ENCODE assay signal across 8 cellular contexts in the genomic region with DNA sequence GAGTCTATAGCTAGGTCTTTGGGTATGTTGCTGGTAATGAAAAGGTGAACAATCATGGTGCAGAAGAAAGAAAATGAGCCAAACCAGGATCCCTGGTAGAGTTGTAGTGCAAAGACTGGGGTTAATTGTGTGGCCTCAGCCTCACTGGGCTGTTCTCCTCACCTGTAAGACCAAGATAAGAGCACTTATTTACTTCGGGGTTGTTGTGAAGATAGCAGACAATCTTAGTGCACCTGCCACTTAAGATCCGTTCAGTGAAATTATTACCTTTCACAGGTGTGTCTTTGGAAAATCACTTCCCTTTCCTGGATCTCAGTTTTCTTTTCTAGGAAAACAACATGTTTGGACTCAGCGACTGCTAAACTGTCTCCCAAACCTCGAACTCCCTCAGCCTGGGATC. TPM values are rescaled to one million over a fixed set of nuclear protein-coding genes. Genes with fewer than 3 reads are reported as not detected.
DNase-seq lines count a peak whose midpoint lies in the region; ATAC-seq lines count a peak whose summit lies in the region.

No MANE protein-coding gene starts in this region.

- H3K9ac ChIP-seq in iPS-20b (ENCODE audit: low read depth, low read length) = peak overlapping the region; percentile 79; the same call in 1 of the 2 replicates
- peak overlapping the region; percentile 90 to 93 for H3K9ac ChIP-seq in stomach smooth muscle (ENCODE audit: low read length in 2 of 2)

- no peak for ATAC-seq in GM19328 (IDR thresholded peaks at IDR 0.05; ENCODE audit: unreplicated experiment)

- CTCF ChIA-PET in activated CD4-positive, alpha-beta memory T cell treated with anti-CD3 and anti-CD28 coated beads, Interleukin-2, amount 10 ng/mL, durations not matched to agents 7 days and 5 days (lab: Charles Lee) = interaction anchor here (1.2 to 2.0 kb wide), 2 partner anchors 353 to 404 kb away, joined by 3 to 5 read pairs; no protein-coding TSS in a partner anchor

- POLR2A ChIA-PET in activated CD4-positive, alpha-beta memory T cell treated with anti-CD3 and anti-CD28 coated beads, Interleukin-2, amount 10 ng/mL, durations not matched to agents 7 days and 5 days (lab: Charles Lee) = interaction anchor here (0.7 to 2.2 kb wide), 7 partner anchors 13 to 514 kb away, joined by 3 to 11 read pairs (median 4); a partner anchor contains a TSS

- H3K36me3 ChIP-seq in iPS-20b (ENCODE audit: insufficient read depth, low read depth, low read length) (no peaks in the 10 kb centered on the region), stomach smooth muscle (ENCODE audit: control insufficient read depth in 2 of 2, insufficient read depth in 2 of 2, low read length in 2 of 2) (no peaks in the 10 kb centered on the region)

- DNase-seq in NCI-H510A treated with DMSO at 0.1 percent for 48 hours (lab: John Stamatoyannopoulos, UW) (peak; percentile 70), NCI-H510A (lab: John Stamatoyannopoulos, UW) (no peak), UCSD-AML1 (lab: John Stamatoyannopoulos, UW; ENCODE audit: unreplicated experiment) (no peak), NCI-H345 treated with DMSO at 0.1 percent for 48 hours (lab: John Stamatoyannopoulos, UW; ENCODE audit: unreplicated experiment) (no peak)
- no peak for DNase-seq in activated CD4-positive, alpha-beta memory T cell treated with anti-CD3 and anti-CD28 coated beads, Interleukin-2, amount 10 ng/mL, durations not matched to agents 7 days and 5 days

- no peak overlapping the region for H3K27ac Mint-ChIP-seq in activated CD4-positive, alpha-beta memory T cell treated with anti-CD3 and anti-CD28 coated beads, Interleukin-2, amount 10 ng/mL, durations not matched to agents 7 days and 5 days

- H3K4me3 ChIP-seq in iPS-20b (ENCODE audit: low read length) = peak overlapping the region; percentile 80
- peak overlapping the region; percentile 74 to 89 for H3K4me3 ChIP-seq in stomach smooth muscle (ENCODE audit: low read length in 2 of 2)

- H3K27ac ChIP-seq in iPS-20b (ENCODE audit: low read length) = no peak overlapping the region
- H3K27ac ChIP-seq in stomach smooth muscle (ENCODE audit: low read length) = peak overlapping the region; percentile 100

- H3K9me3 Mint-ChIP-seq in activated CD4-positive, alpha-beta memory T cell treated with anti-CD3 and anti-CD28 coated beads, Interleukin-2, amount 10 ng/mL, durations not matched to agents 7 days and 5 days = no peaks in the 10 kb centered on the region

- no peaks in the 10 kb centered on the region for H3K27me3 Mint-ChIP-seq in activated CD4-positive, alpha-beta memory T cell treated with anti-CD3 and anti-CD28 coated beads, Interleukin-2, amount 10 ng/mL, durations not matched to agents 7 days and 5 days

- H3K27me3 ChIP-seq in iPS-20b (ENCODE audit: insufficient read depth, low read length) = peaks cover 12% of the 10 kb centered on the region
- H3K27me3 ChIP-seq in stomach smooth muscle (ENCODE audit: control insufficient read depth in 1 of 2, insufficient read depth in 2 of 2, low read length in 2 of 2) = no peaks in the 10 kb centered on the region

- H3K9me3 ChIP-seq in iPS-20b (ENCODE audit: insufficient read depth, low read depth, low read length) (no peaks in the 10 kb centered on the region), stomach smooth muscle (ENCODE audit: control insufficient read depth in 2 of 2, low read length in 2 of 2) (no peaks in the 10 kb centered on the region)

- H3K4me3 Mint-ChIP-seq in activated CD4-positive, alpha-beta memory T cell treated with anti-CD3 and anti-CD28 coated beads, Interleukin-2, amount 10 ng/mL, durations not matched to agents 7 days and 5 days = peak overlapping the region; percentile 88

- no peaks in the 10 kb centered on the region for H3K36me3 Mint-ChIP-seq in activated CD4-positive, alpha-beta memory T cell treated with anti-CD3 and anti-CD28 coated beads, Interleukin-2, amount 10 ng/mL, durations not matched to agents 7 days and 5 days (ENCODE audit: low read depth)

- H3K4me1 ChIP-seq in iPS-20b (ENCODE audit: insufficient read depth, low read length) (peaks cover 14% of the 10 kb centered on the region), stomach smooth muscle (ENCODE audit: control insufficient read depth, insufficient read depth, low read length) (peaks cover 5% of the 10 kb centered on the region)

- peaks cover 35% of the 10 kb centered on the region for H3K4me1 Mint-ChIP-seq in activated CD4-positive, alpha-beta memory T cell treated with anti-CD3 and anti-CD28 coated beads, Interleukin-2, amount 10 ng/mL, durations not matched to agents 7 days and 5 days

RNA-seq across cellular contexts. Expression of a gene that starts 1.3 kb away (rescaled TPM):
- total RNA-seq in activated CD4-positive, alpha-beta memory T cell treated with anti-CD3 and anti-CD28 coated beads, Interleukin-2, amount 10 ng/mL, durations not matched to agents 7 days and 5 days = 1 to 10 TPM; 7.0 to 7.7 TPM
